Comparison of ENCODE assay signal across 9 cellular contexts in the genomic region with DNA sequence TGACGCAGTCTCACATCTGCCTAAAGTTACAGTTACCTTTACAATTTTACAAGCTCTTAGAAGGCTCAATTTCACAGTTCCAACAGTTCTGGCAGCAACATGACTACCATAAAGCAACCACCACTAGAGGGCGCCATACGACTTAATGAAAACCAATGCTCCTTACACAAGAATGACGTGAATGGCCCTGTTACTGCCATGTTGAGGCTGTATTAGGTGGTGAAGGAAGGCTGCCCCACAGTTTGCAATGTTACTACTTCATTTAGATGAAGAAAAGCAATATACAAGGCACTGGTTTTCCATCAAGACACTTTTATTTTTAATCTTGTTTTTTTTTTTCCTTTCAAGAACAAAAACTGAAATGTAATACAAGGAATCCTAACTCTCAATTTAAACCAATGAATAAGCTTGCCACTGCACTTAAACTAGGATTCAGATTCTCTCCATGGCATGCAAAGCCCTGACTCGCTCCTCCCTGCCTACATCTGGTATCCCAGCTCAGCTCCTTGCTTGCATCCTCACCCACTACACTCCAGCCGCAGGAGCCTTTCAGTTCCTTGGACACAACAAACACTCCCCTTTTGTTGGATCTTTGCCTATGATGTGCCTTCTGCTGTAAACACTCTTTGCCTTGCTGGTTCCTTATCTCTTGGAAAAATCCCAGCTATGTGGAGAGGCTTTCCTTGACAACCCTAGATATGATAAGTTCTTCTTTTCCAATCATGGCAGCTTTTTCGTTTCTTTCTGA.
DNase-seq lines count a peak whose midpoint lies in the region; ATAC-seq and TF ChIP-seq lines count a peak whose summit lies in the region.
"Had no signal": no experiment of that assay in that cellular context is flagged by ENCODE, and none has a peak within 500 bp of the region (broad histone marks: within the 10 kb centered on the region; RNA-seq: fewer than 3 reads in every experiment).

No MANE protein-coding gene starts in this region.

- in situ Hi-C loops in gastrocnemius medialis (cut with MboI; ENCODE audit: low sequenced_read_pairs in 4 of 4) = no loop called here

- intact Hi-C loops in gastrocnemius medialis (cut with DNase I; ENCODE audit: low total_unique reads) = no loop called here

- no peak overlapping the region for H3K4me3 ChIP-seq in gastrocnemius medialis
- H3K4me3 ChIP-seq: BLaER1 treated with 17β-estradiol and CSF1 and Interleukin-3, amounts not matched to agents 10 nM and 100 nM had no signal

- H3K4me1 ChIP-seq in gastrocnemius medialis = peaks cover 0 to 9% of the 10 kb centered on the region in 2 donors

- TF ChIP-seq CTCF in gastrocnemius medialis (IDR thresholded peaks at IDR 0.05 in 4 of 5, conservative IDR thresholded peaks at IDR 0.05 in 1 of 5) = peak; percentile 46 to 70 (median 51)

- peaks cover 0 to 36% of the 10 kb centered on the region in 2 donors for H3K36me3 ChIP-seq in gastrocnemius medialis

- H3K9me3 ChIP-seq in gastrocnemius medialis = no peaks in the 10 kb centered on the region

- DNase-seq in NCI-H1436 (lab: John Stamatoyannopoulos, UW) (peak; percentile 48), NCI-H1436 treated with DMSO at 0.1 percent for 48 hours (lab: John Stamatoyannopoulos, UW) (no peak), NCI-H146 treated with DMSO at 0.1 percent for 48 hours (lab: John Stamatoyannopoulos, UW; ENCODE audit: unreplicated experiment) (peak; percentile 31), T-helper 1 cell (peak; percentile 35 to 70 (median 60)), amniotic stem cell (lab: John Stamatoyannopoulos, UW) (peak; percentile 41), hepatic stellate cell (ENCODE audit: low spot score) (peak; percentile 8), gastrocnemius medialis (peak; percentile 26 to 74)

- ATAC-seq in HG02840 (IDR thresholded peaks at IDR 0.05; ENCODE audit: low FRiP score, unreplicated experiment) (peak; percentile 85), gastrocnemius medialis (peak; percentile 24 to 84)

- H3K27ac ChIP-seq in gastrocnemius medialis = peak overlapping the region in 2 of 4 donors; percentile 30 to 65
- H3K27ac ChIP-seq: BLaER1 treated with 17β-estradiol and CSF1 and Interleukin-3, amounts not matched to agents 10 nM and 100 nM had no signal

- TF ChIP-seq POLR2A in gastrocnemius medialis (IDR thresholded peaks at IDR 0.05) = no peak

- no peaks in the 10 kb centered on the region for H3K27me3 ChIP-seq in gastrocnemius medialis
- H3K27me3 ChIP-seq: BLaER1 treated with 17β-estradiol and CSF1 and Interleukin-3, amounts not matched to agents 10 nM and 100 nM had no signal
